ENCODE assay signal across 23 cellular contexts in genomic region chr9:21871256-21871975, GRCh38.
"Had no signal": no experiment of that assay in that cellular context is flagged by ENCODE, and none has a peak within 500 bp of the region (broad histone marks: within the 10 kb centered on the region; RNA-seq: fewer than 3 reads in every experiment).

No MANE protein-coding gene starts in this region.

- H3K4me1 Mint-ChIP-seq: activated naive CD8-positive, alpha-beta T cell treated with anti-CD3 and anti-CD28 coated beads for 36 hours; mesothelial cell of epicardium had no signal

- H3K27ac ChIP-seq: breast epithelium, colonic mucosa, left ventricle myocardium inferior, sigmoid colon, thyroid gland, upper lobe of right lung had no signal

- H3K36me3 ChIP-seq: breast epithelium, colonic mucosa, sigmoid colon, thyroid gland had no signal

- H3K4me3 ChIP-seq: breast epithelium, colonic mucosa, left ventricle myocardium inferior, sigmoid colon, thyroid gland, upper lobe of right lung had no signal

- H3K27me3 ChIP-seq: breast epithelium, colonic mucosa, sigmoid colon, thyroid gland, upper lobe of right lung had no signal

- H3K4me1 ChIP-seq: breast epithelium, colonic mucosa, left ventricle myocardium inferior, thyroid gland, upper lobe of right lung had no signal

- DNase-seq: activated B cell treated with CpG ODN at 0.5 μM for 24 hours; activated CD4-positive, alpha-beta memory T cell treated with anti-CD3 and anti-CD28 coated beads for 36 hours; activated CD4-positive, alpha-beta T cell treated with anti-CD3 and anti-CD28 coated beads for 48 hours; activated naive CD4-positive, alpha-beta T cell treated with Interleukin-2 at 50 U/mL for 16 hours; activated naive CD8-positive, alpha-beta T cell treated with anti-CD3 and anti-CD28 coated beads for 36 hours; activated T-cell treated with anti-CD3 and anti-CD28 coated beads, Interleukin-2, amount 50 U/mL, for 48 hours; colonic mucosa; erythroblast; foreskin melanocyte; hippocampal formation; kidney glomerular epithelial cell; left ventricle myocardium inferior; naive thymus-derived CD8-positive, alpha-beta T cell; retina; sigmoid colon; stimulated activated CD4-positive, alpha-beta T cell treated with anti-CD3 and anti-CD28 coated beads, Interleukin-2, amount 100 ng/mL, for 48 hours; stimulated activated naive CD4-positive, alpha-beta T cell treated with Interleukin-2 at 50 U/mL for 16 hours; substantia nigra; T1000; thyroid gland; upper lobe of right lung had no signal

- H3K27ac Mint-ChIP-seq: activated B cell treated with CpG ODN at 0.5 μM for 24 hours; activated CD4-positive, alpha-beta memory T cell treated with anti-CD3 and anti-CD28 coated beads for 36 hours; activated naive CD8-positive, alpha-beta T cell treated with anti-CD3 and anti-CD28 coated beads for 36 hours; mesothelial cell of epicardium had no signal

- H3K9me3 ChIP-seq: breast epithelium, colonic mucosa, sigmoid colon, thyroid gland, upper lobe of right lung had no signal

- H3K27me3 Mint-ChIP-seq: activated B cell treated with CpG ODN at 0.5 μM for 24 hours; activated CD4-positive, alpha-beta memory T cell treated with anti-CD3 and anti-CD28 coated beads for 36 hours; activated naive CD8-positive, alpha-beta T cell treated with anti-CD3 and anti-CD28 coated beads for 36 hours; naive thymus-derived CD8-positive, alpha-beta T cell had no signal

- H3K4me3 Mint-ChIP-seq: activated B cell treated with CpG ODN at 0.5 μM for 24 hours; activated CD4-positive, alpha-beta memory T cell treated with anti-CD3 and anti-CD28 coated beads for 36 hours; activated naive CD8-positive, alpha-beta T cell treated with anti-CD3 and anti-CD28 coated beads for 36 hours; mesothelial cell of epicardium; naive thymus-derived CD8-positive, alpha-beta T cell had no signal

- ATAC-seq: naive thymus-derived CD8-positive, alpha-beta T cell; upper lobe of right lung had no signal
